16 cellular contexts compared by ENCODE assay signal in the genomic region with DNA sequence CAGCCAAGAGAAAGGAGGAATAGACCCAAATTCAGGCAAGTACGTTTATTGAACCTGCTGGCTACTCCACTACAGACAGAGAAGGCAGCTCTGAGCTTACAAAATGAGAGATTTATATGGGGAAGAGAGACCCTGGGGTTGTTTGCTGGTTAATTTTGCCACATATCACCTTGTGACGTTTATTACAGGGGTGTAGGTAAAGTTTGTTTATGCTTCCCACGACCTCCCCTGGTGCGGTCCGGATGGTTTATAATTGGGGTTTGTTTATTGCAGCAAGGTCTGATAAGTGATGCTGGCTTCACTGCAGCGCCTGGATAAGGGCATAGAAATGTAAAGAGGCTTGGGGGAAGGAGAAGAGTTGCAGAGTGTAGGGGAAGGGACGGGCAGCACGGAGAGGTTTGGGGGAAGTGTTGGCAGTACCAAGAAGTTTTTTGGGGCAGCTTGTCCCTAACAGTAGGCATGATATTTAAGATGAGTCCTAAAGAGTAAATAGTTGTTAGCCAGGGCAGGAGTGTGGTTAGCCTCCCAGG. TPM values are rescaled to one million over a fixed set of nuclear protein-coding genes. Genes with fewer than 3 reads are reported as not detected.
A peak's percentile ranks its signal among the peaks of the same experiment; 100 is the strongest.
DNase-seq lines count a peak whose midpoint lies in the region; ATAC-seq, FAIRE-seq and TF ChIP-seq lines count a peak whose summit lies in the region.
"Had no signal": no experiment of that assay in that cellular context is flagged by ENCODE, and none has a peak within 500 bp of the region (broad histone marks: within the 10 kb centered on the region; RNA-seq: fewer than 3 reads in every experiment).

No MANE protein-coding gene starts in this region.

- TF ChIP-seq RAD21 in A549 (conservative IDR thresholded peaks at IDR 0.05 in 1 of 2, IDR thresholded peaks at IDR 0.05 in 1 of 2): no peak

- H2AFZ ChIP-seq in astrocyte (ENCODE audit: low read depth, low read length): no peak overlapping the region
- H2AFZ ChIP-seq in parathyroid adenoma: peak overlapping the region; percentile 28

- no peaks in the 10 kb centered on the region for H3K9me3 ChIP-seq in A549
- no peaks in the 10 kb centered on the region for H3K9me3 ChIP-seq in astrocyte (ENCODE audit: insufficient read depth, low read depth, low read length)
- no peaks in the 10 kb centered on the region for H3K9me3 ChIP-seq in parathyroid adenoma (ENCODE audit: control insufficient read depth, low read length)
- H3K9me3 ChIP-seq: BE2C had no signal

- H3K36me3 ChIP-seq in astrocyte (ENCODE audit: insufficient read depth, low read length): no peaks in the 10 kb centered on the region
- H3K36me3 ChIP-seq in parathyroid adenoma (ENCODE audit: control insufficient read depth, insufficient read depth, low read length): no peaks in the 10 kb centered on the region
- no peaks in the 10 kb centered on the region for H3K36me3 ChIP-seq in brain microvascular endothelial cell (replicated peaks)
- H3K36me3 ChIP-seq: BE2C had no signal

- H3K79me2 ChIP-seq in astrocyte (ENCODE audit: insufficient read depth, low read length): no peaks in the 10 kb centered on the region
- H3K79me2 ChIP-seq in parathyroid adenoma: no peaks in the 10 kb centered on the region

- POLR2A ChIA-PET in A549 (lab: Yijun Ruan, JAX): no interaction called here
- POLR2A ChIA-PET in HEK293T (lab: Yijun Ruan, JAX): no interaction called here

- H3K9ac ChIP-seq in astrocyte (ENCODE audit: low read length) (no peak overlapping the region), parathyroid adenoma (no peak overlapping the region)

- H3K4me1 ChIP-seq in A549 (no peaks in the 10 kb centered on the region), astrocyte (ENCODE audit: insufficient read depth, low read length) (no peaks in the 10 kb centered on the region), parathyroid adenoma (peaks cover 2% of the 10 kb centered on the region)
- H3K4me1 ChIP-seq: BE2C had no signal

- H3K4me3 ChIP-seq in A549: no peak overlapping the region
- no peak overlapping the region for H3K4me3 ChIP-seq in astrocyte (ENCODE audit: insufficient read depth, low read depth, low read length)
- H3K4me3 ChIP-seq in parathyroid adenoma (ENCODE audit: low read depth, low read length): no peak overlapping the region
- H3K4me3 ChIP-seq in brain microvascular endothelial cell (ENCODE audit: low read depth, low read length): no peak overlapping the region

- peaks cover 3% of the 10 kb centered on the region for H3K27me3 Mint-ChIP-seq in astrocyte (ENCODE audit: low read depth, unreplicated experiment)

- no peak overlapping the region for H3K4me3 Mint-ChIP-seq in astrocyte (ENCODE audit: unreplicated experiment)
- H3K4me3 Mint-ChIP-seq: CD4-positive, alpha-beta memory T cell had no signal

- TF ChIP-seq CTCF in A549 (IDR thresholded peaks at IDR 0.05) (no peak), astrocyte (IDR thresholded peaks at IDR 0.05; ENCODE audit: insufficient read depth, low read depth, low read length) (no peak), parathyroid adenoma (IDR thresholded peaks at IDR 0.05) (no peak), brain microvascular endothelial cell (IDR thresholded peaks at IDR 0.05; ENCODE audit: low read depth, low read length, missing control alignments) (no peak)

- DNase-seq in A549 (ENCODE audit: low read depth in 1 of 2, low spot score in 1 of 2) (no peak), HEK293T (ENCODE audit: extremely low spot score) (no peak), astrocyte (ENCODE audit: low read depth) (no peak), brain microvascular endothelial cell (no peak), NCI-H1092 (lab: John Stamatoyannopoulos, UW) (no peak)
- DNase-seq: BE2C; CD4-positive, alpha-beta memory T cell; DMS153; EL; GDM1; H7 had no signal

- no peaks in the 10 kb centered on the region for H4K20me1 ChIP-seq in astrocyte (ENCODE audit: insufficient read depth, low read length)

- no peaks in the 10 kb centered on the region for H3K4me1 Mint-ChIP-seq in astrocyte (ENCODE audit: low read depth, unreplicated experiment)
- H3K4me1 Mint-ChIP-seq: CD4-positive, alpha-beta memory T cell had no signal

- no peaks in the 10 kb centered on the region for H3K36me3 Mint-ChIP-seq in astrocyte (ENCODE audit: low read depth, unreplicated experiment)
- H3K36me3 Mint-ChIP-seq: CD4-positive, alpha-beta memory T cell had no signal

- CTCF ChIA-PET in A549 (lab: Yijun Ruan, JAX) (interaction anchor here (0.6 kb wide), 1 partner anchor 154 kb away, joined by 3 read pairs; no protein-coding TSS in a partner anchor), HEK293T (lab: Yijun Ruan, JAX) (interaction anchor here (0.6 to 1.2 kb wide), 2 partner anchors 100 to 832 kb away, joined by 3 to 4 read pairs; no protein-coding TSS in a partner anchor)

- ATAC-seq in A549: no peak
- ATAC-seq in GM21825 (IDR thresholded peaks at IDR 0.05; ENCODE audit: unreplicated experiment): no peak

- H3K4me2 ChIP-seq in A549 (no peak overlapping the region), astrocyte (ENCODE audit: low read length) (no peak overlapping the region), parathyroid adenoma (ENCODE audit: low read length) (no peak overlapping the region)

- H3K27ac ChIP-seq in A549: no peak overlapping the region
- no peak overlapping the region for H3K27ac ChIP-seq in astrocyte (ENCODE audit: low read depth, low read length)
- H3K27ac ChIP-seq in parathyroid adenoma: no peak overlapping the region
- H3K27ac ChIP-seq in brain microvascular endothelial cell: no peak overlapping the region
- H3K27ac ChIP-seq: C4-2B had no signal

- H3K27me3 ChIP-seq in astrocyte (ENCODE audit: insufficient read depth, low read length) (no peaks in the 10 kb centered on the region), parathyroid adenoma (ENCODE audit: control insufficient read depth, insufficient read depth, low read length) (no peaks in the 10 kb centered on the region), brain microvascular endothelial cell (replicated peaks) (no peaks in the 10 kb centered on the region)
- H3K27me3 ChIP-seq: BE2C had no signal

- TF ChIP-seq POLR2A in A549 (IDR thresholded peaks at IDR 0.05; ENCODE audit: low read length): no peak

- WGBS in A549 (ENCODE audit: missing lambda C conversion rate): 8% methylated on average over 8 of the region's 8 CpGs

- FAIRE-seq in A549 (lab: Jason Lieb, UNC) (no peak), astrocyte (lab: Jason Lieb, UNC) (peak; percentile 9)
- FAIRE-seq: D721Med, GM12892 had no signal

- in situ Hi-C loops in brain microvascular endothelial cell (cut with HindIII; ENCODE audit: low pct_ligation_motif_present, low sequenced_read_pairs): no loop called here

- no peak for TF ChIP-seq EP300 in A549 (IDR thresholded peaks at IDR 0.05)

- H3K9me3 Mint-ChIP-seq in astrocyte (ENCODE audit: unreplicated experiment): peaks cover 2% of the 10 kb centered on the region

- no peak overlapping the region for H3K27ac Mint-ChIP-seq in astrocyte (ENCODE audit: unreplicated experiment)
- H3K27ac Mint-ChIP-seq: CD4-positive, alpha-beta memory T cell had no signal

TF ChIP-seq in HEK293T, 16 proteins besides CTCF, POLR2A, EP300 and RAD21:
- TF ChIP-seq NFRKB (IDR thresholded peaks at IDR 0.05): no peak
- TF ChIP-seq, protein P1, sequence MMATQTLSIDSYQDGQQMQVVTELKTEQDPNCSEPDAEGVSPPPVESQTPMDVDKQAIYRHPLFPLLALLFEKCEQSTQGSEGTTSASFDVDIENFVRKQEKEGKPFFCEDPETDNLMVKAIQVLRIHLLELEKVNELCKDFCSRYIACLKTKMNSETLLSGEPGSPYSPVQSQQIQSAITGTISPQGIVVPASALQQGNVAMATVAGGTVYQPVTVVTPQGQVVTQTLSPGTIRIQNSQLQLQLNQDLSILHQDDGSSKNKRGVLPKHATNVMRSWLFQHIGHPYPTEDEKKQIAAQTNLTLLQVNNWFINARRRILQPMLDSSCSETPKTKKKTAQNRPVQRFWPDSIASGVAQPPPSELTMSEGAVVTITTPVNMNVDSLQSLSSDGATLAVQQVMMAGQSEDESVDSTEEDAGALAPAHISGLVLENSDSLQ (IDR thresholded peaks at IDR 0.05): peak; percentile 57; the same call in 1 of the 2 replicates
- TF ChIP-seq CTBP1 (IDR thresholded peaks at IDR 0.05; ENCODE audit: borderline replicate concordance): peak; percentile 18; the same call in 1 of the 2 replicates
TF ChIP-seq in HEK293T: peak in this region for 2.

RNA-seq across cellular contexts. Expression of a gene that starts 12.6 kb away (rescaled TPM):
- not detected in 2 replicates for polyA plus RNA-seq in A549 (2011; rRNA removed)
- polyA plus RNA-seq in A549 (2012; cell fraction: cytosol; rRNA removed): not detected in 2 replicates
- not detected in 2 replicates for polyA plus RNA-seq in A549 (2012; cell fraction: nucleus; rRNA removed)
- not detected in 3 replicates for polyA plus RNA-seq in A549 (2017; fragmentation: RNase III; extraction: RNeasy Plus Mini Kit Qiagen cat#74134 plus additional on column Dnase treatment)
- not detected in 2 replicates for polyA minus RNA-seq in A549 (2011; rRNA and poly(A)+ RNA removed)
- 15.5 and 16.6 TPM in 2 replicates for total RNA-seq in astrocyte
- total RNA-seq: CD4-positive, alpha-beta memory T cell had no signal

RNA-seq across cellular contexts. Expression of a gene that starts 41.6 kb away (rescaled TPM):
- 0.19 TPM in 1 of 2 replicates, not detected in the other for polyA plus RNA-seq in A549 (2011; rRNA removed)
- not detected in 2 replicates for polyA plus RNA-seq in A549 (2012; cell fraction: cytosol; rRNA removed)
- 0.13 and 0.21 TPM in 2 replicates for polyA plus RNA-seq in A549 (2012; cell fraction: nucleus; rRNA removed)
- not detected in 3 replicates for polyA plus RNA-seq in A549 (2017; fragmentation: RNase III; extraction: RNeasy Plus Mini Kit Qiagen cat#74134 plus additional on column Dnase treatment)
- not detected in 2 replicates for polyA minus RNA-seq in A549 (2011; rRNA and poly(A)+ RNA removed)
- total RNA-seq in astrocyte: not detected in 2 replicates
- total RNA-seq: CD4-positive, alpha-beta memory T cell; H7 had no signal
- polyA plus RNA-seq: CD4-positive, alpha-beta memory T cell had no signal
